26 cellular contexts compared by ENCODE assay signal in genomic region chr1:53894644-53895043, GRCh38. TPM values are rescaled to one million over a fixed set of nuclear protein-coding genes. Genes with fewer than 3 reads are reported as not detected.
"Had no signal": no experiment of that assay in that cellular context is flagged by ENCODE, and none has a peak within 500 bp of the region (broad histone marks: within the 10 kb centered on the region; RNA-seq: fewer than 3 reads in every experiment).

No MANE protein-coding gene starts in this region.

- H3K27ac ChIP-seq: left lung, lower lobe of right lung, pancreas, testis, transverse colon had no signal

- H3K4me3 ChIP-seq: heart left ventricle, left lung, lower lobe of right lung, pancreas, testis, transverse colon had no signal

- H3K4me1 ChIP-seq: testis had no signal

- H3K4me3 Mint-ChIP-seq: natural killer cell treated with Interleukin-12 subunit alpha and Interleukin-12 subunit beta and Interleukin-15 and Interleukin-18, amount 100 ng/mL, for 72 hours; stimulated activated naive B cell treated with anti-CD40 and anti-IgM and Interleukin-4, amounts not matched to agents 10 μg/mL and 1 μg/mL and 100 μg/mL, for 72 hours; stimulated activated naive CD8-positive, alpha-beta T cell treated with anti-CD3 and anti-CD28 coated beads, Interleukin-15, amount 100 ng/mL, for 72 hours had no signal

- H3K27ac Mint-ChIP-seq: natural killer cell treated with Interleukin-12 subunit alpha and Interleukin-12 subunit beta and Interleukin-15 and Interleukin-18, amount 100 ng/mL, for 72 hours; stimulated activated naive B cell treated with anti-CD40 and anti-IgM and Interleukin-4, amounts not matched to agents 10 μg/mL and 1 μg/mL and 100 μg/mL, for 72 hours; stimulated activated naive CD8-positive, alpha-beta T cell treated with anti-CD3 and anti-CD28 coated beads, Interleukin-15, amount 100 ng/mL, for 72 hours had no signal

- H3K27me3 ChIP-seq: heart left ventricle, left lung, pancreas, testis, transverse colon had no signal

- H3K9me3 Mint-ChIP-seq: natural killer cell treated with Interleukin-12 subunit alpha and Interleukin-12 subunit beta and Interleukin-15 and Interleukin-18, amount 100 ng/mL, for 72 hours; stimulated activated naive B cell treated with anti-CD40 and anti-IgM and Interleukin-4, amounts not matched to agents 10 μg/mL and 1 μg/mL and 100 μg/mL, for 72 hours; stimulated activated naive CD8-positive, alpha-beta T cell treated with anti-CD3 and anti-CD28 coated beads, Interleukin-15, amount 100 ng/mL, for 72 hours had no signal

- DNase-seq: cortex of kidney; effector memory CD4-positive, alpha-beta T cell; heart left ventricle; hypothalamus; left lung; lower lobe of right lung; mesenchymal stem cell; midbrain; occipital lobe; pancreas; retina; stimulated activated CD4-positive, alpha-beta T cell treated with anti-CD3 and anti-CD28 coated beads, Interleukin-4, amount 100 ng/mL, for 4 hours; stimulated activated naive B cell treated with anti-CD40 and anti-IgM and Interleukin-4, amounts not matched to agents 10 μg/mL and 1 μg/mL and 100 μg/mL, for 72 hours; testis; transverse colon had no signal

- H3K9me3 ChIP-seq: heart left ventricle, left lung, lower lobe of right lung, pancreas, testis, transverse colon had no signal

- H3K36me3 ChIP-seq: heart left ventricle, left lung, lower lobe of right lung, pancreas, transverse colon had no signal

- H3K36me3 Mint-ChIP-seq: natural killer cell treated with Interleukin-12 subunit alpha and Interleukin-12 subunit beta and Interleukin-15 and Interleukin-18, amount 100 ng/mL, for 72 hours had no signal

- H3K27me3 Mint-ChIP-seq: progenitor cell of endocrine pancreas had no signal

- ATAC-seq: heart left ventricle; lower lobe of right lung; natural killer cell treated with Interleukin-12 subunit alpha and Interleukin-12 subunit beta and Interleukin-15 and Interleukin-18, amount 100 ng/mL, for 72 hours; pancreas; sciatic nerve; stimulated activated naive B cell treated with anti-CD40 and anti-IgM and Interleukin-4, amounts not matched to agents 10 μg/mL and 1 μg/mL and 100 μg/mL, for 72 hours had no signal

RNA-seq across cellular contexts. Expression of gene DIO1, which starts 0.7 kb away (rescaled TPM):
- total RNA-seq: esophagus mucosa; fibroblast of lung; frontal cortex; glomerular endothelial cell; heart left ventricle; lower lobe of right lung; natural killer cell treated with Interleukin-12 subunit alpha and Interleukin-12 subunit beta and Interleukin-15 and Interleukin-18, amount 100 ng/mL, for 72 hours; occipital lobe; pancreas; sciatic nerve; skeletal muscle tissue; subcutaneous adipose tissue; transverse colon; ureter had no signal
